Comparison of ENCODE assay signal across 8 cellular contexts in the genomic region with DNA sequence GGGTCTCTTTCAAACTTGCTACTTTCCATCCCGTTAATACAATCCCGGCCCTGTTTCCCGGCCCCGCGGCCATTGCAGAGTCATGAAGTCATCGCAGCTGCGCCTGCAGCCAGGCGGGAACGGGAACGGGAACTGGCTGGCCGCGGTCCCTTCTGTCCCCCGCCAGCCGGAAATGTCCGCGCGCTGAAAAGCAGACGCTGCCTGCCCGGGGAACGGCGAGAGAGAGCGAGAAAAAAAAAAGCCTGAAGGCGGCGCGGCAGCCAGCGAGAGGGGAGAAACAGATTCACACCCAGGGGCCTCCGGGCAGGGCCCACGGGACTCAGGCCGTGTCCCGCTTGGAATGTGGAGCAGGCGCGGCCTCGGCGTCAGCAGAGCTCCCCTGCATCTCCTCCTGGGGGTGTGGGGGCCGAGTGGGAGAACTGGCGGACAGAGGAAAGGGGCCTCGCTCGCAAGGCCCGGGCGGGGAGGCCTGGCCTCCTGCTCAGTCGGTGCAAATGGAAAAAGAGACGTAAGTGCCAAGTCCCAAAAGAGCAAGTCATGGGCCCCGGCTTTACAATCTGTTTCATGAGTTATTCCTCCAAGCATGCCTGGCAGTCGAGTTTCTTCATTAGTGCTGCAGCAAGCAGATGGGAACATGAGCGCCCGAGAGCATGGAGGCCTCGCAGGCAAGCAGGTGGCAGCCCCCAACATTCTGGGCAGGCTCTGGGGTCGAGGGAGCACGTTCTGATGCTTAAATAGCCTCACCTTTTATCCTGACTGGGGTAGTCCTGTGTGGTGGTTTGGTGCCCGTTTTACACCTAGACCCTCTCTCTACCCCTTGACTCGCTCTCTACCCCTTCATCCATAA.
DNase-seq lines count a peak whose midpoint lies in the region; ATAC-seq, FAIRE-seq and TF ChIP-seq lines count a peak whose summit lies in the region.

No MANE protein-coding gene starts in this region.

- no peaks in the 10 kb centered on the region for H3K36me3 ChIP-seq in NT2/D1 (ENCODE audit: insufficient read depth, insufficient read length, low read length)
- H3K36me3 ChIP-seq in HepG2 (replicated peaks in 1 of 2; ENCODE audit: control insufficient read depth in 1 of 2, insufficient read depth in 2 of 2, low read length in 2 of 2), result no peaks in the 10 kb centered on the region
- H3K36me3 ChIP-seq in stomach smooth muscle (ENCODE audit: control insufficient read depth in 2 of 2, insufficient read depth in 2 of 2, low read length in 2 of 2), result no peaks in the 10 kb centered on the region

- H3K27me3 ChIP-seq in NT2/D1 (ENCODE audit: insufficient read depth, insufficient read length), result peaks cover 13% of the 10 kb centered on the region
- peaks cover 5 to 47% of the 10 kb centered on the region in 2 experiments; a peak in 3 of 5 replicates for H3K27me3 ChIP-seq in HepG2 (ENCODE audit: control insufficient read depth in 1 of 2, insufficient read depth in 2 of 2, low read length in 2 of 2)
- H3K27me3 ChIP-seq in stomach smooth muscle (ENCODE audit: control insufficient read depth in 1 of 2, insufficient read depth in 2 of 2, low read length in 2 of 2), result no peaks in the 10 kb centered on the region

- ATAC-seq in HepG2 (peak; percentile 68), GM21390 (IDR thresholded peaks at IDR 0.05; ENCODE audit: unreplicated experiment) (no peak), HG03025 (IDR thresholded peaks at IDR 0.05; ENCODE audit: low FRiP score, unreplicated experiment) (no peak)

- peak overlapping the region; percentile 74 for H3K9ac ChIP-seq in NT2/D1 (ENCODE audit: insufficient read length, low read depth)
- H3K9ac ChIP-seq in HepG2 (ENCODE audit: insufficient read depth, low read depth, low read length), result no peak overlapping the region
- peak overlapping the region; percentile 70 to 79 for H3K9ac ChIP-seq in stomach smooth muscle (ENCODE audit: low read length in 2 of 2)

- no peak for TF ChIP-seq CTCF in HepG2 (CRISPR knock-in tag; IDR thresholded peaks at IDR 0.05)

- BruUV-seq in HepG2 (replicated peaks; lab: Mats Ljungman, UMichigan), result no TSS peak

- H3K27ac ChIP-seq in HepG2 (ENCODE audit: extremely low read length, insufficient read depth, low read length), result no peak overlapping the region
- H3K27ac ChIP-seq in stomach smooth muscle (ENCODE audit: low read length), result peak overlapping the region; percentile 93

- peaks cover 8% of the 10 kb centered on the region; the same call in 1 of the 2 replicates for H3K9me3 ChIP-seq in NT2/D1 (ENCODE audit: insufficient read depth, low read length)
- H3K9me3 ChIP-seq in HepG2 (ENCODE audit: low read length), result no peaks in the 10 kb centered on the region
- H3K9me3 ChIP-seq in stomach smooth muscle (ENCODE audit: control insufficient read depth in 2 of 2, low read length in 2 of 2), result no peaks in the 10 kb centered on the region

- in situ Hi-C loops in HepG2 (cut with HindIII; ENCODE audit: extremely low pct_ligation_motif_present, low pct_unique_long_range_greater_than_20kb), result no loop called here

- FAIRE-seq in HepG2 (lab: Jason Lieb, UNC), result no peak

- POLR2A ChIA-PET in HepG2 (lab: Yijun Ruan, JAX), result no interaction called here

- peak overlapping the region; percentile 25 for H3K4me3 ChIP-seq in NT2/D1 (ENCODE audit: insufficient read length, low read depth)
- no peak overlapping the region for H3K4me3 ChIP-seq in HepG2 (replicated peaks in 1 of 3; ENCODE audit: insufficient read depth in 1 of 3, low read depth in 2 of 3, low read length in 3 of 3)
- H3K4me3 ChIP-seq in stomach smooth muscle (ENCODE audit: low read length in 2 of 2), result peak overlapping the region; percentile 17 to 69

- TF ChIP-seq RAD21 in HepG2 (CRISPR knock-in tag; IDR thresholded peaks at IDR 0.05), result no peak

- H3K4me1 ChIP-seq in NT2/D1 (ENCODE audit: insufficient read depth, insufficient read length) (no peaks in the 10 kb centered on the region), HepG2 (ENCODE audit: insufficient read depth, low read length) (no peaks in the 10 kb centered on the region), stomach smooth muscle (ENCODE audit: control insufficient read depth, insufficient read depth, low read length) (peaks cover 15% of the 10 kb centered on the region)

- DNase-seq in Daoy (ENCODE audit: low read depth) (peak; percentile 87), NT2/D1 (ENCODE audit: low read depth, low spot score) (peak; percentile 44), ecto neural progenitor cell (ENCODE audit: low spot score) (peak; percentile 77), HepG2 (ENCODE audit: low spot score) (no peak), NCI-H2081 treated with DMSO at 0.1 percent for 48 hours (lab: John Stamatoyannopoulos, UW) (no peak)

- H4K20me1 ChIP-seq in HepG2 (ENCODE audit: insufficient read depth, low read length), result no peaks in the 10 kb centered on the region

- H3K4me2 ChIP-seq in HepG2 (ENCODE audit: low read depth, low read length), result peak overlapping the region; percentile 20; the same call in 1 of the 2 replicates

- 24% methylated on average over 36 of the region's 51 CpGs for WGBS in HepG2 (ENCODE audit: low lambda C conversion rate)

- intact Hi-C loops in HepG2 (cut with micrococcal nuclease; ENCODE audit: unreplicated experiment), result no loop called here

- no peaks in the 10 kb centered on the region for H3K79me2 ChIP-seq in HepG2 (ENCODE audit: insufficient read depth, low read length)

- H2AFZ ChIP-seq in HepG2 (ENCODE audit: low read length), result no peak overlapping the region

- CTCF ChIA-PET in HepG2 (lab: Yijun Ruan, JAX; ENCODE audit: low intra/inter-chr PET ratio, low total read pairs), result no interaction called here

- TF ChIP-seq POLR2A in HepG2 (IDR thresholded peaks at IDR 0.05; ENCODE audit: insufficient read depth in 1 of 2, low read depth in 2 of 2, low read length in 2 of 2), result no peak

- no peak for TF ChIP-seq EP300 in HepG2 (IDR thresholded peaks at IDR 0.05; ENCODE audit: low read depth in 2 of 2, low read length in 2 of 2)
- TF ChIP-seq EP300 in HepG2 (CRISPR knock-in tag; IDR thresholded peaks at IDR 0.05; ENCODE audit: borderline replicate concordance), result no peak

TF ChIP-seq in HepG2, 621 proteins besides CTCF, POLR2A, EP300 and RAD21:
- peak; percentile 37 for TF ChIP-seq YY1 (IDR thresholded peaks at IDR 0.05; ENCODE audit: insufficient read depth, insufficient replicate concordance, low read depth, low read length)
- TF ChIP-seq, protein P1, sequence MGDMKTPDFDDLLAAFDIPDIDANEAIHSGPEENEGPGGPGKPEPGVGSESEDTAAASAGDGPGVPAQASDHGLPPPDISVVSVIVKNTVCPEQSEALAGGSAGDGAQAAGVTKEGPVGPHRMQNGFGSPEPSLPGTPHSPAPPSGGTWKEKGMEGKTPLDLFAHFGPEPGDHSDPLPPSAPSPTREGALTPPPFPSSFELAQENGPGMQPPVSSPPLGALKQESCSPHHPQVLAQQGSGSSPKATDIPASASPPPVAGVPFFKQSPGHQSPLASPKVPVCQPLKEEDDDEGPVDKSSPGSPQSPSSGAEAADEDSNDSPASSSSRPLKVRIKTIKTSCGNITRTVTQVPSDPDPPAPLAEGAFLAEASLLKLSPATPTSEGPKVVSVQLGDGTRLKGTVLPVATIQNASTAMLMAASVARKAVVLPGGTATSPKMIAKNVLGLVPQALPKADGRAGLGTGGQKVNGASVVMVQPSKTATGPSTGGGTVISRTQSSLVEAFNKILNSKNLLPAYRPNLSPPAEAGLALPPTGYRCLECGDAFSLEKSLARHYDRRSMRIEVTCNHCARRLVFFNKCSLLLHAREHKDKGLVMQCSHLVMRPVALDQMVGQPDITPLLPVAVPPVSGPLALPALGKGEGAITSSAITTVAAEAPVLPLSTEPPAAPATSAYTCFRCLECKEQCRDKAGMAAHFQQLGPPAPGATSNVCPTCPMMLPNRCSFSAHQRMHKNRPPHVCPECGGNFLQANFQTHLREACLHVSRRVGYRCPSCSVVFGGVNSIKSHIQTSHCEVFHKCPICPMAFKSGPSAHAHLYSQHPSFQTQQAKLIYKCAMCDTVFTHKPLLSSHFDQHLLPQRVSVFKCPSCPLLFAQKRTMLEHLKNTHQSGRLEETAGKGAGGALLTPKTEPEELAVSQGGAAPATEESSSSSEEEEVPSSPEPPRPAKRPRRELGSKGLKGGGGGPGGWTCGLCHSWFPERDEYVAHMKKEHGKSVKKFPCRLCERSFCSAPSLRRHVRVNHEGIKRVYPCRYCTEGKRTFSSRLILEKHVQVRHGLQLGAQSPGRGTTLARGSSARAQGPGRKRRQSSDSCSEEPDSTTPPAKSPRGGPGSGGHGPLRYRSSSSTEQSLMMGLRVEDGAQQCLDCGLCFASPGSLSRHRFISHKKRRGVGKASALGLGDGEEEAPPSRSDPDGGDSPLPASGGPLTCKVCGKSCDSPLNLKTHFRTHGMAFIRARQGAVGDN (CRISPR knock-in tag; IDR thresholded peaks at IDR 0.05), result peak; percentile 28; the same call in 1 of the 2 replicates
- TF ChIP-seq ZNF317 (CRISPR knock-in tag; IDR thresholded peaks at IDR 0.05), result no peak
- TF ChIP-seq GABPA (IDR thresholded peaks at IDR 0.05; ENCODE audit: low read depth, low read length), result no peak
- peak; percentile 55 for TF ChIP-seq GABPA (CRISPR knock-in tag; IDR thresholded peaks at IDR 0.05; ENCODE audit: low read depth)
- peak; percentile 74 for TF ChIP-seq CHD2 (IDR thresholded peaks at IDR 0.05; ENCODE audit: low read depth, low read length)
- no peak for TF ChIP-seq ZNF256 (CRISPR knock-in tag; conservative IDR thresholded peaks at IDR 0.05)
- TF ChIP-seq SP4 (CRISPR knock-in tag; IDR thresholded peaks at IDR 0.05), result no peak
- TF ChIP-seq, protein P2, sequence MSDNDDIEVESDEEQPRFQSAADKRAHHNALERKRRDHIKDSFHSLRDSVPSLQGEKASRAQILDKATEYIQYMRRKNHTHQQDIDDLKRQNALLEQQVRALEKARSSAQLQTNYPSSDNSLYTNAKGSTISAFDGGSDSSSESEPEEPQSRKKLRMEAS (IDR thresholded peaks at IDR 0.05), result 0 out of 2 replicates have a peak, but pooled peaks have one; percentile 15
- peak; percentile 71 for TF ChIP-seq GABPB1 (CRISPR knock-in tag; IDR thresholded peaks at IDR 0.05)
- TF ChIP-seq YEATS2 (CRISPR knock-in tag; IDR thresholded peaks at IDR 0.05; ENCODE audit: borderline replicate concordance), result no peak

Comparison
In these comparisons a context has a peak if more than half of its experiments do, and no peak if none do; other contexts are left out.
1. DNase-seq: peak in Daoy (single experiment), NT2/D1 (single experiment) and ecto neural progenitor cell (single experiment); none in HepG2 (single experiment) and NCI-H2081 treated with DMSO at 0.1 percent for 48 hours (single experiment).
2. H3K4me3 ChIP-seq: peak in NT2/D1 (single experiment) and stomach smooth muscle (2 of 2); none in HepG2 (0 of 3).